20 cellular contexts compared by ENCODE assay signal in genomic region chr3:52099006-52099405, GRCh38. TPM values are rescaled to one million over a fixed set of nuclear protein-coding genes. Genes with fewer than 3 reads are reported as not detected.
A peak's percentile ranks its signal among the peaks of the same experiment; 100 is the strongest.
DNase-seq lines count a peak whose midpoint lies in the region; ATAC-seq, FAIRE-seq and TF ChIP-seq lines count a peak whose summit lies in the region.
"Had no signal": no experiment of that assay in that cellular context is flagged by ENCODE, and none has a peak within 500 bp of the region (broad histone marks: within the 10 kb centered on the region; RNA-seq: fewer than 3 reads in every experiment).

No MANE protein-coding gene starts in this region.

- H3K27me3 ChIP-seq in IMR-90 (ENCODE audit: control insufficient read depth, insufficient read depth, low read length) (no peaks in the 10 kb centered on the region), bronchial epithelial cell (ENCODE audit: control insufficient read depth, insufficient read depth, low read length) (no peaks in the 10 kb centered on the region), spleen (replicated peaks in 1 of 7) (no peaks in the 10 kb centered on the region)
- H3K27me3 ChIP-seq: BLaER1 had no signal

- no peak overlapping the region for H4K91ac ChIP-seq in IMR-90 (ENCODE audit: insufficient read depth, low read depth, low read length)

- no peaks in the 10 kb centered on the region for H4K20me1 ChIP-seq in IMR-90 (ENCODE audit: insufficient read depth, low read length)
- H4K20me1 ChIP-seq: BLaER1 had no signal

- no peak for TF ChIP-seq CTCF in IMR-90 (conservative IDR thresholded peaks at IDR 0.05; ENCODE audit: low read depth, low read length)
- TF ChIP-seq CTCF in bronchial epithelial cell (IDR thresholded peaks at IDR 0.05; ENCODE audit: insufficient read depth, low read length, severe bottlenecking), result no peak
- no peak for TF ChIP-seq CTCF in spleen (IDR thresholded peaks at IDR 0.05 in 8 of 11, conservative IDR thresholded peaks at IDR 0.05 in 3 of 11)

- H3K27me3 Mint-ChIP-seq in effector memory CD8-positive, alpha-beta T cell, result no peaks in the 10 kb centered on the region
- H3K27me3 Mint-ChIP-seq: memory B cell, type B pancreatic cell had no signal

- in situ Hi-C loops in IMR-90 (cut with MboI; ENCODE audit: low sequenced_read_pairs), result no loop called here

- H3K79me1 ChIP-seq in IMR-90 (ENCODE audit: low read depth in 1 of 2, low read length in 2 of 2), result peaks cover 0 to 7% of the 10 kb centered on the region in 2 experiments; a peak in 1 of 4 replicates

- dilution Hi-C loops in IMR-90 (cut with HindIII; ENCODE audit: low sequenced_read_pairs, unreplicated experiment), result no loop called here

- intact Hi-C loops in IMR-90 (cut with micrococcal nuclease), result no loop called here
- intact Hi-C loops in spleen (cut with DNase I; ENCODE audit: low total_unique reads), result no loop called here

- WGBS in IMR-90 (ENCODE audit: extremely low coverage in 2 of 2, insufficient read length in 1 of 2), 2 experiments, result 90% methylated on average over 2 of the region's 3 CpGs; no CpG with 5 or more reads in 1 of the 2 experiments
- 72 to 87% (median 83%) methylated on average over 3 of the region's 3 CpGs for WGBS in spleen, 5 donors

- POLR2A ChIA-PET in IMR-90 (lab: Charles Lee; ENCODE audit: unreplicated experiment), result no interaction called here

- H3K9me3 ChIP-seq in IMR-90 (ENCODE audit: control insufficient read depth, insufficient read depth, low read length), result peaks cover 2% of the 10 kb centered on the region; the same call in 1 of the 2 replicates
- peaks cover 0 to 20% (median 16%) of the 10 kb centered on the region in 8 donors for H3K9me3 ChIP-seq in spleen

- TF ChIP-seq RAD21 in IMR-90 (IDR thresholded peaks at IDR 0.05; ENCODE audit: low read length), result no peak

- H3K4me1 ChIP-seq in IMR-90 (ENCODE audit: control insufficient read depth, insufficient read depth, low read length) (peaks cover 2% of the 10 kb centered on the region), spleen (peaks cover 0 to 2% (median 0%) of the 10 kb centered on the region in 6 donors)

- H3K18ac ChIP-seq in IMR-90 (ENCODE audit: low read depth, low read length), result no peak overlapping the region

- no peak overlapping the region for H3K23ac ChIP-seq in IMR-90 (ENCODE audit: low read depth, low read length)

- H3K27ac ChIP-seq in IMR-90 (ENCODE audit: insufficient read depth, low read length) (no peak overlapping the region), spleen (no peak overlapping the region)
- H3K27ac ChIP-seq: BLaER1 had no signal

- no peaks in the 10 kb centered on the region; the same call in 1 of the 2 replicates for H3K36me3 ChIP-seq in IMR-90 (ENCODE audit: control insufficient read depth, insufficient read depth, low read length)
- H3K36me3 ChIP-seq in bronchial epithelial cell (ENCODE audit: control insufficient read depth, insufficient read depth, low read length), result no peaks in the 10 kb centered on the region
- peaks cover 0 to 49% (median 0%) of the 10 kb centered on the region in 6 donors for H3K36me3 ChIP-seq in spleen

- no peak overlapping the region for H3K4me2 ChIP-seq in IMR-90 (ENCODE audit: low read depth, low read length)
- H3K4me2 ChIP-seq: BLaER1 had no signal

- H2BK15ac ChIP-seq in IMR-90 (ENCODE audit: low read depth, low read length), result no peak overlapping the region

- peaks cover 27% of the 10 kb centered on the region for H3K9me1 ChIP-seq in IMR-90 (ENCODE audit: insufficient read depth, low read length)

- peak overlapping the region; percentile 48 for H2AK9ac ChIP-seq in IMR-90 (replicated peaks; ENCODE audit: low read depth, low read length, poor library complexity)

- no peak overlapping the region for H2BK5ac ChIP-seq in IMR-90 (ENCODE audit: low read depth, low read length, poor library complexity, severe bottlenecking)

- H4K8ac ChIP-seq in IMR-90 (ENCODE audit: low read depth in 2 of 2, low read length in 2 of 2), result no peak overlapping the region

- no peak overlapping the region for H4K5ac ChIP-seq in IMR-90 (ENCODE audit: low read depth, low read length)

- CTCF ChIA-PET in IMR-90 (lab: Yijun Ruan, JAX), result no interaction called here

- no peak for TF ChIP-seq POLR2A in IMR-90 (IDR thresholded peaks at IDR 0.05; ENCODE audit: low read depth, low read length)
- TF ChIP-seq POLR2A in spleen (IDR thresholded peaks at IDR 0.05), result no peak

- H3K4me3 ChIP-seq in IMR-90 (ENCODE audit: insufficient read depth, low read depth, low read length) (no peak overlapping the region), bronchial epithelial cell (ENCODE audit: low read depth, low read length) (no peak overlapping the region), spleen (no peak overlapping the region)
- H3K4me3 ChIP-seq: BLaER1 had no signal

- H3K36me3 Mint-ChIP-seq in effector memory CD8-positive, alpha-beta T cell (ENCODE audit: insufficient read depth), result no peaks in the 10 kb centered on the region

- peaks cover 0 to 15% of the 10 kb centered on the region in 2 donors for H3K9me3 Mint-ChIP-seq in effector memory CD8-positive, alpha-beta T cell

- no peak overlapping the region for H2BK20ac ChIP-seq in IMR-90 (ENCODE audit: low read depth, low read length)

- no peak overlapping the region for H3K4ac ChIP-seq in IMR-90 (ENCODE audit: low read depth, low read length)

- H3K4me1 Mint-ChIP-seq in effector memory CD8-positive, alpha-beta T cell (ENCODE audit: low read depth in 2 of 2), result peaks cover 8 to 9% of the 10 kb centered on the region in 2 donors
- H3K4me1 Mint-ChIP-seq: memory B cell had no signal

- ATAC-seq in IMR-90 (ENCODE audit: low read depth), result no peak
- no peak for ATAC-seq in effector memory CD8-positive, alpha-beta T cell (replicated peaks)
- no peak for ATAC-seq in GM21447 (IDR thresholded peaks at IDR 0.05; ENCODE audit: unreplicated experiment)
- ATAC-seq in HG03354 (IDR thresholded peaks at IDR 0.05; ENCODE audit: poor library complexity, severe bottlenecking, unreplicated experiment), result no peak
- ATAC-seq: Panc1 had no signal

- no peak for FAIRE-seq in bronchial epithelial cell (lab: Jason Lieb, UNC)

- peak overlapping the region in 1 of 2 donors; percentile 68 for H3K27ac Mint-ChIP-seq in effector memory CD8-positive, alpha-beta T cell
- H3K27ac Mint-ChIP-seq: memory B cell, nephron, type B pancreatic cell had no signal

- no peak overlapping the region for H2AFZ ChIP-seq in IMR-90 (replicated peaks; ENCODE audit: low read length, poor library complexity)

- DNase-seq in IMR-90 (no peak), bronchial epithelial cell (ENCODE audit: low read depth) (peak; percentile 81), islet precursor cell (peak; percentile 86), spleen (peak; percentile 18), SKM-1 treated with dmso at 0.1 percent for 144 hours (lab: John Stamatoyannopoulos, UW; ENCODE audit: unreplicated experiment) (no peak)
- DNase-seq in effector memory CD8-positive, alpha-beta T cell, result no peak
- DNase-seq: activated CD4-positive, alpha-beta T cell treated with anti-CD3 and anti-CD28 coated beads, Interleukin-2, amount 50 U/mL, for 1 hour; activated naive CD4-positive, alpha-beta T cell treated with anti-CD3 and anti-CD28 coated beads, Interleukin-2, amount 50 U/mL, for 16 hours; NCI-H1092; NCI-H2081 treated with DMSO at 0.1 percent for 48 hours; NCI-H526; stimulated activated naive CD4-positive, alpha-beta T cell; SW 1271 had no signal

- no peak overlapping the region for H3K9ac ChIP-seq in IMR-90 (ENCODE audit: low read depth, low read length)
- H3K9ac ChIP-seq: BLaER1 had no signal

- H3K14ac ChIP-seq in IMR-90 (replicated peaks; ENCODE audit: low read depth, low read length), result no peak overlapping the region

- no TSS peak for BruUV-seq in IMR-90 (replicated peaks; lab: Mats Ljungman, UMichigan)

- H2AK5ac ChIP-seq in IMR-90 (ENCODE audit: low read depth, low read length), result no peak overlapping the region

- H2BK120ac ChIP-seq in IMR-90 (ENCODE audit: low read depth, low read length), result no peak overlapping the region

- no peak overlapping the region for H3K56ac ChIP-seq in IMR-90 (ENCODE audit: extremely low read depth, insufficient read depth, low read length)

- H3K4me3 Mint-ChIP-seq in effector memory CD8-positive, alpha-beta T cell, result no peak overlapping the region
- H3K4me3 Mint-ChIP-seq: memory B cell, nephron, type B pancreatic cell had no signal

TF ChIP-seq in IMR-90, 13 proteins besides CTCF, POLR2A, EP300 and RAD21 (continues in another document):
- TF ChIP-seq MAZ (IDR thresholded peaks at IDR 0.05; ENCODE audit: borderline replicate concordance, low read depth, low read length) (no peak), FOS (IDR thresholded peaks at IDR 0.05; ENCODE audit: low read depth, low read length) (no peak), CEBPB (IDR thresholded peaks at IDR 0.05; ENCODE audit: low read depth, low read length) (no peak), RFX5 (IDR thresholded peaks at IDR 0.05; ENCODE audit: low read depth, low read length) (no peak), CHD1 (IDR thresholded peaks at IDR 0.05; ENCODE audit: low read depth, low read length) (no peak), USF2 (IDR thresholded peaks at IDR 0.05; ENCODE audit: low read depth, low read length) (no peak), SMC3 (IDR thresholded peaks at IDR 0.05; ENCODE audit: low read depth, low read length) (no peak), BHLHE40 (IDR thresholded peaks at IDR 0.05; ENCODE audit: low read depth, low read length) (no peak), MAFK (IDR thresholded peaks at IDR 0.05; ENCODE audit: low read depth, low read length) (no peak), RCOR1 (IDR thresholded peaks at IDR 0.05; ENCODE audit: insufficient replicate concordance, low read length) (no peak), MXI1 (IDR thresholded peaks at IDR 0.05; ENCODE audit: borderline replicate concordance, low read depth, low read length) (no peak)

RNA-seq across cellular contexts. Expression of gene DUSP7, which starts 42.6 kb away (rescaled TPM):
- total RNA-seq in IMR-90 (2012; rRNA removed) (9.3 and 9.7 TPM in 2 replicates), bronchial epithelial cell (38.2 and 42.4 TPM in 2 replicates), spleen (10 to 100 TPM; 31.5 to 68.6 (median 42.6) TPM)
- polyA plus RNA-seq in IMR-90 (2012; rRNA removed) (24.0 and 27.8 TPM in 2 replicates), spleen (10 to 100 TPM in 1 of 3 donors, 1 to 10 TPM in 2; 5.4 to 20.1 (median 6.9) TPM)
- 10.9 and 26.7 TPM in 2 replicates for polyA plus RNA-seq in IMR-90 (2012; cell fraction: cytosol; rRNA removed)
- 8.9 and 16.8 TPM in 2 replicates for polyA plus RNA-seq in IMR-90 (2012; cell fraction: nucleus; rRNA removed; ENCODE audit: low replicate concordance)

RNA-seq across cellular contexts. Expression of gene POC1A, which starts 55.2 kb away (rescaled TPM):
- 8.3 and 10.6 TPM in 2 replicates for total RNA-seq in IMR-90 (2012; rRNA removed)
- 11.5 TPM in 2 replicates for polyA plus RNA-seq in IMR-90 (2012; rRNA removed)
- 9.0 and 9.3 TPM in 2 replicates for polyA plus RNA-seq in IMR-90 (2012; cell fraction: cytosol; rRNA removed)
- polyA plus RNA-seq in IMR-90 (2012; cell fraction: nucleus; rRNA removed; ENCODE audit: low replicate concordance), result 5.2 and 10.5 TPM in 2 replicates
- total RNA-seq in bronchial epithelial cell, result 1.8 and 3.3 TPM in 2 replicates
- 1 to 10 TPM; 1.6 to 4.4 (median 2.5) TPM for total RNA-seq in spleen
- polyA plus RNA-seq in spleen, result 1 to 10 TPM; 2.4 to 3.2 (median 3.2) TPM

Comparison
In these comparisons a context has a peak if more than half of its experiments do, and no peak if none do; other contexts are left out.
1. DNase-seq: peak in bronchial epithelial cell (single experiment), islet precursor cell (single experiment) and spleen (single experiment); none in IMR-90 (single experiment), effector memory CD8-positive, alpha-beta T cell (0 of 3) and SKM-1 treated with dmso at 0.1 percent for 144 hours (single experiment).